ENCODE assay signal across 7 cellular contexts in genomic region chr13:35107535-35107934, GRCh38.
"Had no signal": no experiment of that assay in that cellular context is flagged by ENCODE, and none has a peak within 500 bp of the region (broad histone marks: within the 10 kb centered on the region; RNA-seq: fewer than 3 reads in every experiment).

No MANE protein-coding gene starts in this region.

- FAIRE-seq: GM12891, GM12892, GM18507, GM19239 had no signal

- DNase-seq: GDM1, GF-D8 had no signal

- ATAC-seq: GM12878 had no signal

- H3K4me3 ChIP-seq: GM12878 had no signal
